10 cellular contexts compared by ENCODE assay signal in the genomic region with DNA sequence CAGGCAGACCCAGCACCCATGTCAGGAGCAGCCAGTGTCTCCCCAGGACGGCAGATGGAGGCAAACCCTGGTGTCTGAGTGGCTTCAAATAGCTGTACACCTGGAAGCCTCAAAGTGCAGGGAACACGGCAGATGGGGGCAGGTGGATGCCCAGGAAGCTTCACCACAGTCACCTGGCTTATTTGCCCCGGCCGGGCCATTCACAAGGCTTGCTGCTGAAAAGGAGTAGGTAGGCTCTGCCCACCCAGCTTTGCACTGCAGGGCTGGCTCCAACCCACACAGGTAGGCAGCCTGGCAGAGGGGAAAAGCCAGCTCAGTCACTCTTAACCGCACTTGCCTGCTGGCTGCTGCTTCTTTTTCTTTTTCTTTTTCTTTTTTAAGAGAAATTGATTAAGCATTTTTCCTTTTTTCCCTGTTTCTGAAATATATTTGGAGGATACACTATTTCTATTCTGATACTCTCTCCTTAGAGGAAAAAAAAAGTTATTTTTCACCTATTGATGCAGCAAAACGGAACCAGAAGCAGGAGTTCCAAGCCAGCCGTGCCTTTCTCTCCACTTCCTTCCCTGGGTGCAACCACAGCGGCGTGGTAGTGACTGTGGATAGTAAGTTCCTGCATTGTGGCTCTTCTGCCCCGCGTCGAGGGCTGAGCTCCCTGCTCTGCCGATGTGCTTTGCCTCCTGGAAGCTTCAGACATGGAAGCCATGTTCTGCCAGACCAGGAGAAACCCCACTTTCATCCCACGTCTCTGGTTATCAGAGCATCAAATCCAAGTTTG.
A peak's percentile ranks its signal among the peaks of the same experiment; 100 is the strongest.
DNase-seq lines count a peak whose midpoint lies in the region; ATAC-seq and TF ChIP-seq lines count a peak whose summit lies in the region.
"Had no signal": no experiment of that assay in that cellular context is flagged by ENCODE, and none has a peak within 500 bp of the region (broad histone marks: within the 10 kb centered on the region; RNA-seq: fewer than 3 reads in every experiment).

No MANE protein-coding gene starts in this region.

- peaks cover 43% of the 10 kb centered on the region for H3K4me1 Mint-ChIP-seq in CD8-positive, alpha-beta T cell (ENCODE audit: low read depth)
- H3K4me1 Mint-ChIP-seq in Calu3 (ENCODE audit: low read depth, unreplicated experiment): no peaks in the 10 kb centered on the region

- H3K36me3 Mint-ChIP-seq in CD8-positive, alpha-beta T cell: no peaks in the 10 kb centered on the region
- H3K36me3 Mint-ChIP-seq in Calu3 (ENCODE audit: insufficient read depth, unreplicated experiment): peaks cover 11% of the 10 kb centered on the region

- H3K4me1 ChIP-seq in CD8-positive, alpha-beta T cell (ENCODE audit: insufficient read depth, low read length): peaks cover 33% of the 10 kb centered on the region

- H3K27me3 ChIP-seq in CD8-positive, alpha-beta T cell (ENCODE audit: insufficient read depth, low read length): no peaks in the 10 kb centered on the region

- CTCF ChIA-PET in CD8-positive, alpha-beta T cell (lab: Charles Lee): interaction anchor here (0.6 kb wide), 1 partner anchor 407 kb away, joined by 3 read pairs; no protein-coding TSS in a partner anchor
- CTCF ChIA-PET in Calu3 (lab: Charles Lee): no interaction called here

- no peaks in the 10 kb centered on the region for H3K9me3 Mint-ChIP-seq in CD8-positive, alpha-beta T cell
- no peaks in the 10 kb centered on the region for H3K9me3 Mint-ChIP-seq in Calu3 (ENCODE audit: low read depth, unreplicated experiment)

- TF ChIP-seq CTCF in CD8-positive, alpha-beta T cell (IDR thresholded peaks at IDR 0.05): no peak
- no peak for TF ChIP-seq CTCF in Calu3 (IDR thresholded peaks at IDR 0.05; ENCODE audit: unreplicated experiment)

- no peak overlapping the region for H3K4me3 ChIP-seq in CD8-positive, alpha-beta T cell (ENCODE audit: low read depth, low read length)

- no peaks in the 10 kb centered on the region for H3K9me3 ChIP-seq in CD8-positive, alpha-beta T cell (ENCODE audit: low read length)

- no peaks in the 10 kb centered on the region for H3K36me3 ChIP-seq in CD8-positive, alpha-beta T cell (ENCODE audit: insufficient read depth, low read length)

- intact Hi-C loops in CD8-positive, alpha-beta T cell (cut with DNase I, micrococcal nuclease): loop anchor here (5.0 to 10.0 kb wide), 4 partner anchors 91 to 492 kb away; partner anchors contain the start of gene PITRM1 (in 1 of the 2)
- intact Hi-C loops in Calu3 (cut with micrococcal nuclease; ENCODE audit: unreplicated experiment): loop anchor here (10.0 kb wide), 1 partner anchor 202 kb away; no protein-coding TSS in a partner anchor

- peak overlapping the region; percentile 39 for H3K27ac Mint-ChIP-seq in CD8-positive, alpha-beta T cell
- H3K27ac Mint-ChIP-seq in Calu3 (ENCODE audit: unreplicated experiment): no peak overlapping the region

- peak; percentile 13 for ATAC-seq in CD8-positive, alpha-beta T cell
- no peak for ATAC-seq in HG03139 (IDR thresholded peaks at IDR 0.05; ENCODE audit: unreplicated experiment)
- no peak for ATAC-seq in GM18505 (IDR thresholded peaks at IDR 0.05; ENCODE audit: unreplicated experiment)

- H3K4me3 Mint-ChIP-seq in CD8-positive, alpha-beta T cell: peak overlapping the region; percentile 70
- no peak overlapping the region for H3K4me3 Mint-ChIP-seq in Calu3 (ENCODE audit: low read depth, unreplicated experiment)

- no peak overlapping the region for H3K27ac ChIP-seq in CD8-positive, alpha-beta T cell (ENCODE audit: low read depth, low read length)

- peaks cover 2% of the 10 kb centered on the region for H3K27me3 Mint-ChIP-seq in CD8-positive, alpha-beta T cell (ENCODE audit: low read depth)
- no peaks in the 10 kb centered on the region for H3K27me3 Mint-ChIP-seq in Calu3 (ENCODE audit: unreplicated experiment)

- no peak for TF ChIP-seq POLR2A in GM18505 (IDR thresholded peaks at IDR 0.05; ENCODE audit: borderline replicate concordance, extremely low read depth, insufficient read depth, insufficient read length)

- POLR2A ChIA-PET in CD8-positive, alpha-beta T cell (lab: Charles Lee): interaction anchor here (0.7 to 1.3 kb wide), 4 partner anchors 10 to 469 kb away, joined by 3 to 4 read pairs (median 4); partner anchors contain the start of gene KLF6

- no TSS peak for BruUV-seq in Calu3 (replicated peaks; lab: Mats Ljungman, UMichigan)

- DNase-seq in CD8-positive, alpha-beta T cell: peak in 4 of 7 experiments; percentile 39 to 60 (median 43)
- peak; percentile 8 for DNase-seq in SW480 (ENCODE audit: low spot score)
- DNase-seq in activated gamma-delta T cell treated with anti-CD3 and anti-CD28 coated beads, Interleukin-2, amount 50 U/mL, for 16 hours (ENCODE audit: low read depth): peak; percentile 19
- peak; percentile 32 for DNase-seq in pons (ENCODE audit: low spot score)
- no peak for DNase-seq in NCI-H1092 (lab: John Stamatoyannopoulos, UW)
- no peak for DNase-seq in Calu3
- DNase-seq: DMS 273 treated with DMSO at 0.1 percent for 48 hours, NCI-H2227 treated with DMSO at 0.1 percent for 48 hours had no signal

Comparison
In these comparisons a context has a peak if more than half of its experiments do, and no peak if none do; other contexts are left out.
1. DNase-seq: peak in CD8-positive, alpha-beta T cell (4 of 7), SW480 (single experiment), activated gamma-delta T cell treated with anti-CD3 and anti-CD28 coated beads, Interleukin-2, amount 50 U/mL, for 16 hours (single experiment) and pons (single experiment); none in NCI-H1092 (single experiment) and Calu3 (single experiment).